ENCODE assay signal across 29 cellular contexts in the genomic region with DNA sequence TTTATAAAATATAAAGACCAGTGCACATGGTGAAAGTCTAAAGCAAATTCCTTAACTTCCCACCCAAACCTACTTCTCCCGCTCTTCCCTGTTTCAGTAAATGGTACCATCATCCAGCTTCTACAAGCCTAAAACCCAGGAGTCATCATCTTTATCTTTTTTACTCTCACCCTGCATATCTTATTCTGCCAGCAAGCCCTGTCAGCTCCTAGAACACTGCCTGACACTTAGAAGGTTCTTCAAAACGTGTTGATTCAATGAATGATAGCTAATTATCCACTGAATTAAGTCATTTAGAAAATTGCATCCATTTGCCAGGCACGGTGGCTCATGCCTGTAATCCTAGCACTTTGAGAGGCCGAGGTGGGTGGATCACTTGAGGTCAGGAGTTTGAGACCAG.
"Had no signal": no experiment of that assay in that cellular context is flagged by ENCODE, and none has a peak within 500 bp of the region (broad histone marks: within the 10 kb centered on the region; RNA-seq: fewer than 3 reads in every experiment).

No MANE protein-coding gene starts in this region.

- H3K27ac ChIP-seq: coronary artery, dorsolateral prefrontal cortex, epithelial cell of prostate, esophagus muscularis mucosa, esophagus squamous epithelium, foreskin keratinocyte, gastrocnemius medialis, gastroesophageal sphincter, heart left ventricle, heart right ventricle, hepatocyte had no signal

- ATAC-seq: effector memory CD8-positive, alpha-beta T cell; esophagus mucosa; foreskin keratinocyte; gastrocnemius medialis; gastroesophageal sphincter; heart left ventricle; heart right ventricle had no signal

- FAIRE-seq: endometrium, endothelial cell of umbilical vein, frontal cortex had no signal

- H2AFZ ChIP-seq: hepatocyte had no signal

- H3K4me1 ChIP-seq: esophagus muscularis mucosa, esophagus squamous epithelium, foreskin keratinocyte, gastrocnemius medialis, gastroesophageal sphincter, heart left ventricle, heart right ventricle had no signal

- DNase-seq: cortex of kidney; dermis blood vessel endothelial cell; dorsolateral prefrontal cortex; effector CD4-positive, alpha-beta T cell; effector CD8-positive, alpha-beta T cell; effector memory CD4-positive, alpha-beta T cell; effector memory CD8-positive, alpha-beta T cell; endodermal cell; erythroblast; esophagus squamous epithelium; foreskin fibroblast; foreskin keratinocyte; foreskin melanocyte; gastrocnemius medialis; glutamatergic neuron; head of caudate nucleus; heart left ventricle; heart right ventricle; hippocampal formation had no signal

- H3K27me3 ChIP-seq: esophagus muscularis mucosa, esophagus squamous epithelium, foreskin keratinocyte, gastrocnemius medialis, gastroesophageal sphincter, heart left ventricle, heart right ventricle, hepatocyte had no signal

- H3K4me3 Mint-ChIP-seq: dendritic cell treated with granulocyte-macrophage colony-stimulating factor and Interleukin-4, amounts not matched to agents 40 ng/mL and 50 ng/mL, for 4 days; effector memory CD8-positive, alpha-beta T cell; endodermal cell had no signal

- H3K4me2 ChIP-seq: hepatocyte had no signal

- H3K27me3 Mint-ChIP-seq: dendritic cell treated with granulocyte-macrophage colony-stimulating factor and Interleukin-4, amounts not matched to agents 40 ng/mL and 50 ng/mL, for 4 days; effector memory CD8-positive, alpha-beta T cell had no signal

- H3K36me3 ChIP-seq: esophagus muscularis mucosa, esophagus squamous epithelium, gastrocnemius medialis, gastroesophageal sphincter, heart left ventricle, heart right ventricle had no signal

- H3K4me3 ChIP-seq: coronary artery, dorsolateral prefrontal cortex, esophagus muscularis mucosa, esophagus squamous epithelium, gastrocnemius medialis, gastroesophageal sphincter, heart left ventricle, heart right ventricle, hepatocyte had no signal

- H3K27ac Mint-ChIP-seq: dendritic cell treated with granulocyte-macrophage colony-stimulating factor and Interleukin-4, amounts not matched to agents 40 ng/mL and 50 ng/mL, for 4 days; effector memory CD8-positive, alpha-beta T cell; endodermal cell had no signal

- H3K79me2 ChIP-seq: hepatocyte had no signal

- H3K9me3 ChIP-seq: esophagus muscularis mucosa, esophagus squamous epithelium, gastrocnemius medialis, gastroesophageal sphincter had no signal
